ENCODE assay signal across 11 cellular contexts in the genomic region with DNA sequence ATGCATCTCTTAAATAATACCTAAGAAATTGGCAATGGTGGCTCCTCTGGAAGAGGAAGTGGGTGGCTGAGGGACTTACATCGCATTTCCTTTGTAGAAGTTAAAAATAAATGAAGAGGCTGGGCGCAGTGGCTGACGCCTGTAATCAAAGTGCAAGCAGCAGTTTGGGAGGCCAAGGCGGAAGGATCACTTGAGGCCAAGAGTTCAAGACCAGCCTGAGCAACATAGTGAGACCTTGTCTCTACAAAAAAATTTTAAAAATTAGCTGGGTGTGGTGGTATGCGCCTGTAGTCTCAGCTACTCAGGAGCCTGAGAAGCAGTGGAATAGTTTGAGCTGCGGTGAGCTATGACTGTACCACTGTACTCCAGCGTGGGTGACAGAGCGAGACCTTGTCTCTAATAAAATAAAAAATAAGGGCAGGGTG. TPM values are rescaled to one million over a fixed set of nuclear protein-coding genes. Genes with fewer than 3 reads are reported as not detected.
DNase-seq lines count a peak whose midpoint lies in the region; ATAC-seq lines count a peak whose summit lies in the region.
"Had no signal": no experiment of that assay in that cellular context is flagged by ENCODE, and none has a peak within 500 bp of the region (broad histone marks: within the 10 kb centered on the region; RNA-seq: fewer than 3 reads in every experiment).

No MANE protein-coding gene starts in this region.

- H3K27me3 ChIP-seq in BLaER1 (no peaks in the 10 kb centered on the region), right cardiac atrium (ENCODE audit: control insufficient read depth, insufficient read depth) (no peaks in the 10 kb centered on the region)
- H3K27me3 ChIP-seq: body of pancreas, SJSA1 had no signal

- peak; percentile 96 for DNase-seq in MV-4-11 (lab: John Stamatoyannopoulos, UW)
- DNase-seq in activated CD4-positive, alpha-beta T cell treated with anti-CD3 and anti-CD28 coated beads, Interleukin-2, amount 50 U/mL, for 1 hour = peak; percentile 37
- peak; percentile 20 to 75 (median 59) for DNase-seq in right cardiac atrium
- no peak for DNase-seq in NCI-H1105 (lab: John Stamatoyannopoulos, UW)
- DNase-seq in D341Med (ENCODE audit: low spot score) = no peak
- no peak for DNase-seq in SHP77 (lab: John Stamatoyannopoulos, UW)
- DNase-seq: Calu3 had no signal

- no peak overlapping the region for H3K9ac ChIP-seq in BLaER1

- H4K20me1 ChIP-seq in BLaER1 = no peaks in the 10 kb centered on the region

- H3K4me2 ChIP-seq in BLaER1 = peak overlapping the region; percentile 73

- H3K4me3 ChIP-seq in BLaER1 (no peak overlapping the region), right cardiac atrium (ENCODE audit: low read length) (no peak overlapping the region)
- H3K4me3 ChIP-seq: body of pancreas, SJSA1 had no signal

- no peak for ATAC-seq in right cardiac atrium
- ATAC-seq in GM21717 (IDR thresholded peaks at IDR 0.05; ENCODE audit: unreplicated experiment) = no peak
- ATAC-seq: body of pancreas had no signal

- H3K4me1 ChIP-seq in BLaER1 (peaks cover 67% of the 10 kb centered on the region), right cardiac atrium (ENCODE audit: control insufficient read depth, insufficient read depth, low read length) (peaks cover 6% of the 10 kb centered on the region)

- intact Hi-C loops in right cardiac atrium (cut with DNase I) = no loop called here

- no peaks in the 10 kb centered on the region for H3K36me3 ChIP-seq in BLaER1
- H3K36me3 ChIP-seq: SJSA1 had no signal

- H3K27ac ChIP-seq in BLaER1 (peak overlapping the region; percentile 66), right cardiac atrium (ENCODE audit: low read length) (no peak overlapping the region)
- H3K27ac ChIP-seq: SJSA1 had no signal

- H3K9me3 ChIP-seq in BLaER1 (no peaks in the 10 kb centered on the region), right cardiac atrium (ENCODE audit: control insufficient read depth, low read length) (no peaks in the 10 kb centered on the region)
- H3K9me3 ChIP-seq: body of pancreas, SJSA1 had no signal

- WGBS in right cardiac atrium = 69% methylated on average over 8 of the region's 8 CpGs

RNA-seq across cellular contexts. Expression of gene NCOA3, which starts 12.2 kb away (rescaled TPM):
- 10 to 100 TPM; 21.0 to 27.2 (median 22.6) TPM for total RNA-seq in right cardiac atrium
- 6.7 TPM for polyA plus RNA-seq in right cardiac atrium

Comparison
In these comparisons a context has a peak if more than half of its experiments do, and no peak if none do; other contexts are left out.
1. DNase-seq: peak in MV-4-11 (single experiment), activated CD4-positive, alpha-beta T cell treated with anti-CD3 and anti-CD28 coated beads, Interleukin-2, amount 50 U/mL, for 1 hour (single experiment) and right cardiac atrium (3 of 3); none in NCI-H1105 (single experiment), D341Med (single experiment) and SHP77 (0 of 2).